Comparison of ENCODE assay signal across 25 cellular contexts in the genomic region with DNA sequence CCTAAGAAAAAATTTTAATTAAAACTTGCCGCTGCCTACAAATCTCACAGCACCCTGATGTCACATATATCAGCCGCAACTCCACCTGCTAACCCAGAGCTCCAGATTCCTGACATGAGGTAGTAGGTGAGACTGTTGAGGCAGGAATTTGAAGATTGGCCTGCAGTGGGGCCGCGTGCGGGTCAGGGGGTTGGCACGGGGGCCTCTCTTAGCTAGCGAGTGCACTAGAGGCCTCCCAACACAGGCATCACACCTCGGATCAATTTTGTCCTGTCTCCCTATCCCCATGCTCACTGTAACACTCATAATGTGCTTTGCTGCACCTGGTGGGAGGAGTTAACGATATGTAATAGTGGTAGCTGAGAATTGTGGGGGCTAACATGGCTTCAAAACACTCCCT.
"Had no signal": no experiment of that assay in that cellular context is flagged by ENCODE, and none has a peak within 500 bp of the region (broad histone marks: within the 10 kb centered on the region; RNA-seq: fewer than 3 reads in every experiment).

No MANE protein-coding gene starts in this region.

- H3K27ac Mint-ChIP-seq: activated B cell treated with CpG ODN at 0.5 μM for 24 hours; activated CD4-positive, alpha-beta T cell treated with anti-CD3 and anti-CD28 coated beads for 36 hours; activated naive CD8-positive, alpha-beta T cell treated with anti-CD3 and anti-CD28 coated beads for 36 hours; activated T-cell treated with anti-CD3 and anti-CD28 coated beads, Interleukin-2, amount 50 U/mL, for 24 hours; activated T-helper 17 cell treated with anti-CD3 and anti-CD28 coated beads, Interleukin-2, amount 50 U/mL, for 72 hours; natural killer cell treated with Interleukin-12 subunit alpha and Interleukin-12 subunit beta and Interleukin-15 and Interleukin-18, amount 100 ng/mL, for 72 hours; T-helper 1 cell treated with Interleukin-12 subunit alpha and Interleukin-12 subunit beta and Interleukin-4 antibody, amounts not matched to agents 30 μg/mL and 1 μg/mL, for 36 hours; type B pancreatic cell had no signal

- H3K4me3 ChIP-seq: colonic mucosa, esophagus squamous epithelium, gastrocnemius medialis, thoracic aorta had no signal

- H3K36me3 Mint-ChIP-seq: activated naive CD8-positive, alpha-beta T cell treated with anti-CD3 and anti-CD28 coated beads for 36 hours; natural killer cell treated with Interleukin-12 subunit alpha and Interleukin-12 subunit beta and Interleukin-15 and Interleukin-18, amount 100 ng/mL, for 72 hours; type B pancreatic cell had no signal

- DNase-seq: activated B cell treated with CpG ODN at 0.5 μM for 24 hours; activated CD4-positive, alpha-beta T cell treated with anti-CD3 and anti-CD28 coated beads for 36 hours; activated CD4-positive, alpha-beta T cell treated with anti-CD3 and anti-CD28 coated beads, Interleukin-2, amount 50 U/mL, for 4 hours; activated CD8-positive, alpha-beta memory T cell treated with anti-CD3 and anti-CD28 coated beads for 24 hours; activated CD8-positive, alpha-beta memory T cell treated with anti-CD3 and anti-CD28 coated beads, Interleukin-2, amount 50 U/mL, for 4 hours; activated naive CD4-positive, alpha-beta T cell; activated naive CD8-positive, alpha-beta T cell treated with anti-CD3 and anti-CD28 coated beads for 36 hours; activated T-cell treated with anti-CD3 and anti-CD28 coated beads, Interleukin-2, amount 50 U/mL, for 24 hours; amniotic stem cell; colonic mucosa; esophagus squamous epithelium; gastrocnemius medialis; hypothalamus; left cardiac atrium; occipital lobe; small intestine; stimulated activated CD4-positive, alpha-beta T cell treated with anti-CD3 and anti-CD28 coated beads, Interleukin-2, amount 100 ng/mL, for 24 hours; stimulated activated naive B cell treated with anti-CD40 and anti-IgM and Interleukin-4, amounts not matched to agents 10 μg/mL and 1 μg/mL and 100 μg/mL, for 72 hours; T1000 had no signal

- H3K9me3 ChIP-seq: colonic mucosa, esophagus squamous epithelium, gastrocnemius medialis, thoracic aorta had no signal

- H3K4me3 Mint-ChIP-seq: activated B cell treated with CpG ODN at 0.5 μM for 24 hours; activated CD4-positive, alpha-beta T cell treated with anti-CD3 and anti-CD28 coated beads for 36 hours; activated naive CD8-positive, alpha-beta T cell treated with anti-CD3 and anti-CD28 coated beads for 36 hours; activated T-cell treated with anti-CD3 and anti-CD28 coated beads, Interleukin-2, amount 50 U/mL, for 24 hours; activated T-helper 17 cell treated with anti-CD3 and anti-CD28 coated beads, Interleukin-2, amount 50 U/mL, for 72 hours; natural killer cell treated with Interleukin-12 subunit alpha and Interleukin-12 subunit beta and Interleukin-15 and Interleukin-18, amount 100 ng/mL, for 72 hours; stimulated activated naive B cell treated with anti-CD40 and anti-IgM and Interleukin-4, amounts not matched to agents 10 μg/mL and 1 μg/mL and 100 μg/mL, for 72 hours; T-helper 1 cell treated with Interleukin-12 subunit alpha and Interleukin-12 subunit beta and Interleukin-4 antibody, amounts not matched to agents 30 μg/mL and 1 μg/mL, for 36 hours; type B pancreatic cell had no signal

- ATAC-seq: activated CD4-positive, alpha-beta T cell treated with anti-CD3 and anti-CD28 coated beads for 36 hours; activated T-helper 17 cell treated with anti-CD3 and anti-CD28 coated beads, Interleukin-2, amount 50 U/mL, for 72 hours; gastrocnemius medialis; left cardiac atrium; natural killer cell treated with Interleukin-12 subunit alpha and Interleukin-12 subunit beta and Interleukin-15 and Interleukin-18, amount 100 ng/mL, for 72 hours; sciatic nerve had no signal

- H3K4me1 ChIP-seq: colonic mucosa, gastrocnemius medialis had no signal

- H3K9me3 Mint-ChIP-seq: activated B cell treated with CpG ODN at 0.5 μM for 24 hours; activated naive CD8-positive, alpha-beta T cell treated with anti-CD3 and anti-CD28 coated beads for 36 hours; activated T-cell treated with anti-CD3 and anti-CD28 coated beads, Interleukin-2, amount 50 U/mL, for 24 hours; activated T-helper 17 cell treated with anti-CD3 and anti-CD28 coated beads, Interleukin-2, amount 50 U/mL, for 72 hours; natural killer cell treated with Interleukin-12 subunit alpha and Interleukin-12 subunit beta and Interleukin-15 and Interleukin-18, amount 100 ng/mL, for 72 hours; stimulated activated naive B cell treated with anti-CD40 and anti-IgM and Interleukin-4, amounts not matched to agents 10 μg/mL and 1 μg/mL and 100 μg/mL, for 72 hours; T-helper 1 cell treated with Interleukin-12 subunit alpha and Interleukin-12 subunit beta and Interleukin-4 antibody, amounts not matched to agents 30 μg/mL and 1 μg/mL, for 36 hours had no signal

- H3K27ac ChIP-seq: colonic mucosa, esophagus squamous epithelium, gastrocnemius medialis, thoracic aorta had no signal

- H3K36me3 ChIP-seq: colonic mucosa, esophagus squamous epithelium, gastrocnemius medialis, thoracic aorta had no signal

- H3K27me3 Mint-ChIP-seq: activated B cell treated with CpG ODN at 0.5 μM for 24 hours; activated CD4-positive, alpha-beta T cell treated with anti-CD3 and anti-CD28 coated beads for 36 hours; activated naive CD8-positive, alpha-beta T cell treated with anti-CD3 and anti-CD28 coated beads for 36 hours; activated T-cell treated with anti-CD3 and anti-CD28 coated beads, Interleukin-2, amount 50 U/mL, for 24 hours; activated T-helper 17 cell treated with anti-CD3 and anti-CD28 coated beads, Interleukin-2, amount 50 U/mL, for 72 hours; natural killer cell treated with Interleukin-12 subunit alpha and Interleukin-12 subunit beta and Interleukin-15 and Interleukin-18, amount 100 ng/mL, for 72 hours had no signal

- H3K27me3 ChIP-seq: colonic mucosa, esophagus squamous epithelium, gastrocnemius medialis had no signal
